12 cellular contexts compared by ENCODE assay signal in genomic region chr5:157549283-157549629, GRCh38. TPM values are rescaled to one million over a fixed set of nuclear protein-coding genes. Genes with fewer than 3 reads are reported as not detected.
DNase-seq lines count a peak whose midpoint lies in the region; ATAC-seq and TF ChIP-seq lines count a peak whose summit lies in the region.
"Had no signal": no experiment of that assay in that cellular context is flagged by ENCODE, and none has a peak within 500 bp of the region (broad histone marks: within the 10 kb centered on the region; RNA-seq: fewer than 3 reads in every experiment).

No MANE protein-coding gene starts in this region.

- H3K9me3 ChIP-seq in mammary epithelial cell (replicated peaks; ENCODE audit: insufficient read depth, low read length), result no peaks in the 10 kb centered on the region
- H3K9me3 ChIP-seq in breast epithelium, result no peaks in the 10 kb centered on the region
- H3K9me3 ChIP-seq in RWPE2 (ENCODE audit: severe bottlenecking), result no peaks in the 10 kb centered on the region
- H3K9me3 ChIP-seq in stomach smooth muscle (ENCODE audit: control insufficient read depth in 2 of 2, low read length in 2 of 2), result no peaks in the 10 kb centered on the region

- H4K20me1 ChIP-seq in mammary epithelial cell (ENCODE audit: insufficient read depth, low read length), result no peaks in the 10 kb centered on the region

- CTCF ChIA-PET in mammary epithelial cell (lab: Charles Lee; ENCODE audit: low non-redundant PET), result no interaction called here

- ATAC-seq in RWPE2 (ENCODE audit: low read depth), result peak; percentile 29; the same call in 2 of the 3 replicates

- H3K27ac ChIP-seq in mammary epithelial cell (ENCODE audit: insufficient read depth, low read depth, low read length) (no peak overlapping the region), breast epithelium (no peak overlapping the region), RWPE2 (ENCODE audit: poor library complexity, severe bottlenecking) (peak overlapping the region; percentile 44), epithelial cell of prostate (peak overlapping the region; percentile 37), stomach smooth muscle (ENCODE audit: low read length) (peak overlapping the region; percentile 84)
- H3K27ac ChIP-seq: C4-2B had no signal

- H3K27me3 ChIP-seq in mammary epithelial cell (ENCODE audit: insufficient read depth, low read length), result no peaks in the 10 kb centered on the region
- no peaks in the 10 kb centered on the region for H3K27me3 ChIP-seq in breast epithelium
- no peaks in the 10 kb centered on the region for H3K27me3 ChIP-seq in RWPE2 (ENCODE audit: insufficient read depth, poor library complexity, severe bottlenecking)
- no peaks in the 10 kb centered on the region for H3K27me3 ChIP-seq in stomach smooth muscle (ENCODE audit: control insufficient read depth in 1 of 2, insufficient read depth in 2 of 2, low read length in 2 of 2)

- H3K4me3 ChIP-seq in mammary epithelial cell (replicated peaks in 1 of 3; ENCODE audit: insufficient read depth in 1 of 3, low read depth in 2 of 3, low read length in 3 of 3) (no peak overlapping the region), breast epithelium (no peak overlapping the region), RWPE2 (ENCODE audit: severe bottlenecking) (no peak overlapping the region), stomach smooth muscle (ENCODE audit: low read length in 2 of 2) (peak overlapping the region in 1 of 2 donors; percentile 4)

- BruUV-seq in mammary epithelial cell (replicated peaks; lab: Mats Ljungman, UMichigan), result no TSS peak

- H3K9ac ChIP-seq in mammary epithelial cell (ENCODE audit: insufficient read depth, low read length), result no peak overlapping the region
- H3K9ac ChIP-seq in stomach smooth muscle (ENCODE audit: low read length in 2 of 2), result peak overlapping the region in 1 of 2 donors; percentile 31

- H3K4me1 ChIP-seq in mammary epithelial cell (ENCODE audit: insufficient read depth, low read length) (peaks cover 25% of the 10 kb centered on the region), breast epithelium (no peaks in the 10 kb centered on the region), RWPE2 (ENCODE audit: insufficient read depth, poor library complexity, severe bottlenecking) (peaks cover 19% of the 10 kb centered on the region), stomach smooth muscle (ENCODE audit: control insufficient read depth, insufficient read depth, low read length) (peaks cover 58% of the 10 kb centered on the region)

- dilution Hi-C loops in mammary epithelial cell (cut with HindIII; ENCODE audit: low sequenced_read_pairs), result no loop called here

- no peak overlapping the region for H2AFZ ChIP-seq in mammary epithelial cell (ENCODE audit: low read depth, low read length)

- WGBS in mammary epithelial cell (ENCODE audit: low coverage, missing lambda C conversion rate), result 88% methylated on average over 2 of the region's 3 CpGs

- peaks cover 93% of the 10 kb centered on the region for H3K79me2 ChIP-seq in mammary epithelial cell (ENCODE audit: insufficient read depth, low read length)

- intact Hi-C loops in mammary epithelial cell (cut with micrococcal nuclease), result no loop called here
- intact Hi-C loops in breast epithelium (cut with DNase I; ENCODE audit: low total_unique reads), result no loop called here

- TF ChIP-seq CTCF in mammary epithelial cell (conservative IDR thresholded peaks at IDR 0.05 in 1 of 2, IDR thresholded peaks at IDR 0.05 in 1 of 2; ENCODE audit: extremely low read depth in 1 of 2, insufficient read depth in 1 of 2, low read depth in 1 of 2, low read length in 2 of 2), result no peak
- no peak for TF ChIP-seq CTCF in breast epithelium (IDR thresholded peaks at IDR 0.05)
- no peak for TF ChIP-seq CTCF in RWPE2 (IDR thresholded peaks at IDR 0.05; ENCODE audit: poor library complexity, severe bottlenecking)

- DNase-seq in mammary epithelial cell (no peak), breast epithelium (ENCODE audit: low spot score in 2 of 2) (no peak), RWPE2 (ENCODE audit: low spot score) (no peak), epithelial cell of prostate (ENCODE audit: low read depth, low spot score) (no peak), NCI-H345 (lab: John Stamatoyannopoulos, UW) (no peak), NCI-H2029 (lab: John Stamatoyannopoulos, UW) (no peak), SW 1271 (lab: John Stamatoyannopoulos, UW) (no peak)
- DNase-seq: activated CD4-positive, alpha-beta T cell treated with anti-CD3 and anti-CD28 coated beads, Interleukin-2, amount 50 U/mL, for 1 hour; anterior cingulate cortex; NCI-H2029 treated with DMSO at 0.1 percent for 48 hours had no signal

- in situ Hi-C loops in mammary epithelial cell (cut with MboI; ENCODE audit: low sequenced_read_pairs in 2 of 2), result no loop called here

- H3K36me3 ChIP-seq in mammary epithelial cell (ENCODE audit: insufficient read depth, low read length) (no peaks in the 10 kb centered on the region), breast epithelium (no peaks in the 10 kb centered on the region), RWPE2 (ENCODE audit: low read depth) (no peaks in the 10 kb centered on the region), stomach smooth muscle (ENCODE audit: control insufficient read depth in 2 of 2, insufficient read depth in 2 of 2, low read length in 2 of 2) (peaks cover 0 to 5% of the 10 kb centered on the region in 2 donors)

- TF ChIP-seq POLR2A in breast epithelium (IDR thresholded peaks at IDR 0.05), result no peak

- H3K4me2 ChIP-seq in mammary epithelial cell (ENCODE audit: insufficient read depth, low read depth, low read length), result peak overlapping the region; percentile 21

RNA-seq across cellular contexts. Expression of gene ADAM19, which starts 26.3 kb away (rescaled TPM):
- total RNA-seq in mammary epithelial cell, result 1 to 10 TPM; 1.0 to 4.5 TPM
- polyA plus RNA-seq in mammary epithelial cell, result 32.3 TPM
- 96.8 TPM for polyA minus RNA-seq in mammary epithelial cell
- 1 to 10 TPM; 1.9 to 3.6 (median 3.5) TPM for total RNA-seq in breast epithelium

Comparison
In these comparisons a context has a peak if more than half of its experiments do, and no peak if none do; other contexts are left out.
1. H3K27ac ChIP-seq: peak in RWPE2 (single experiment), epithelial cell of prostate (single experiment) and stomach smooth muscle (single experiment); none in mammary epithelial cell (single experiment) and breast epithelium (0 of 2).